ENCODE assay signal across 8 cellular contexts in genomic region chr2:232292395-232293154, GRCh38.
DNase-seq lines count a peak whose midpoint lies in the region; ATAC-seq, FAIRE-seq and TF ChIP-seq lines count a peak whose summit lies in the region.

No MANE protein-coding gene starts in this region.

- peak; percentile 9 for DNase-seq in NCI-H2107 treated with DMSO at 0.1 percent for 48 hours (lab: John Stamatoyannopoulos, UW; ENCODE audit: unreplicated experiment)
- DNase-seq in NCI-H2107 (lab: John Stamatoyannopoulos, UW), result no peak
- peak in 55 of 76 experiments; percentile 6 to 61 (median 32) for DNase-seq in HUDEP-2 (lab: John Stamatoyannopoulos, UW; ENCODE audit: unreplicated experiment in 76 of 76)
- peak; percentile 59 for DNase-seq in SKM-1 treated with dmso at 0.1 percent for 144 hours (lab: John Stamatoyannopoulos, UW; ENCODE audit: unreplicated experiment)
- DNase-seq in K562 (ENCODE audit: extremely low read depth in 1 of 4, low spot score in 3 of 4), result peak; percentile 43 to 68 (median 56)
- peak; percentile 43 to 79 for DNase-seq in left colon
- peak; percentile 29 to 44 for DNase-seq in stimulated activated naive CD8-positive, alpha-beta T cell treated with anti-CD3 and anti-CD28 coated beads, Interleukin-15, amount 100 ng/mL, for 72 hours

- ATAC-seq in K562, result peak; percentile 95
- peak; percentile 84 for ATAC-seq in left colon
- peak; percentile 72 for ATAC-seq in stimulated activated naive CD8-positive, alpha-beta T cell treated with anti-CD3 and anti-CD28 coated beads, Interleukin-15, amount 100 ng/mL, for 72 hours
- ATAC-seq in HG03565 (IDR thresholded peaks at IDR 0.05; ENCODE audit: unreplicated experiment), result no peak

- H3K9me3 ChIP-seq in K562 (replicated peaks; ENCODE audit: control insufficient read depth, insufficient read depth, low read depth, low read length), result no peaks in the 10 kb centered on the region

- peak; percentile 83 for FAIRE-seq in K562 (lab: Jason Lieb, UNC)

- no peak overlapping the region for H3K9ac ChIP-seq in K562 (ENCODE audit: insufficient read depth in 1 of 2, low read depth in 2 of 2, low read length in 2 of 2)

- H3K4me2 ChIP-seq in K562 (ENCODE audit: insufficient read depth, low read length), result no peak overlapping the region

- H4K20me1 ChIP-seq in K562 (replicated peaks; ENCODE audit: control insufficient read depth, insufficient read depth, low read length), result no peaks in the 10 kb centered on the region

- H3K36me3 ChIP-seq in K562 (ENCODE audit: control insufficient read depth, insufficient read depth, low read length), result no peaks in the 10 kb centered on the region

- peak overlapping the region; percentile 69 to 73 for H3K27ac Mint-ChIP-seq in stimulated activated naive CD8-positive, alpha-beta T cell treated with anti-CD3 and anti-CD28 coated beads, Interleukin-15, amount 100 ng/mL, for 72 hours

- H3K79me2 ChIP-seq in K562 (ENCODE audit: control insufficient read depth, insufficient read depth, low read length), result no peaks in the 10 kb centered on the region

- no peak for TF ChIP-seq EP300 in K562 (IDR thresholded peaks at IDR 0.05; ENCODE audit: low read length)

- WGBS in K562 (ENCODE audit: insufficient coverage, low coverage, missing lambda C conversion rate), result 54% methylated on average over 5 of the region's 9 CpGs

- H3K27me3 ChIP-seq in K562 (ENCODE audit: control insufficient read depth in 2 of 2, insufficient read depth in 2 of 2, low read length in 2 of 2), result no peaks in the 10 kb centered on the region

- H3K4me3 Mint-ChIP-seq in stimulated activated naive CD8-positive, alpha-beta T cell treated with anti-CD3 and anti-CD28 coated beads, Interleukin-15, amount 100 ng/mL, for 72 hours, result no peak overlapping the region

- POLR2A ChIA-PET in K562 (lab: Yijun Ruan, JAX), result interaction anchor here (0.6 kb wide), 1 partner anchor 822 kb away, joined by 3 read pairs; no protein-coding TSS in a partner anchor

- CTCF ChIA-PET in K562 (lab: Yijun Ruan, JAX; ENCODE audit: low intra/inter-chr PET ratio), result interaction anchor here (1.2 kb wide), 1 partner anchor 392 kb away, joined by 3 read pairs; no protein-coding TSS in a partner anchor

- H3K4me1 ChIP-seq in K562 (replicated peaks in 1 of 2; ENCODE audit: control insufficient read depth in 2 of 2, insufficient read depth in 2 of 2, low read length in 2 of 2), result no peaks in the 10 kb centered on the region

- H3K27me3 Mint-ChIP-seq in stimulated activated naive CD8-positive, alpha-beta T cell treated with anti-CD3 and anti-CD28 coated beads, Interleukin-15, amount 100 ng/mL, for 72 hours, result no peaks in the 10 kb centered on the region

- H3K27ac ChIP-seq in K562 (ENCODE audit: extremely low read depth, low read depth, low read length), result no peak overlapping the region

- TF ChIP-seq RAD21 in K562 (CRISPR knock-in tag; conservative IDR thresholded peaks at IDR 0.05 in 1 of 2, IDR thresholded peaks at IDR 0.05 in 1 of 2), result peak in 1 of 2 experiments; percentile 55; a peak in 2 of 4 replicates

- intact Hi-C loops in K562 (cut with micrococcal nuclease) (no loop called here), left colon (cut with DNase I, micrococcal nuclease) (no loop called here)

- TF ChIP-seq POLR2A in K562 (conservative IDR thresholded peaks at IDR 0.05), result no peak

- no peaks in the 10 kb centered on the region for H3K9me1 ChIP-seq in K562 (ENCODE audit: control insufficient read depth, insufficient read depth, low read length)

- H3K9me3 Mint-ChIP-seq in stimulated activated naive CD8-positive, alpha-beta T cell treated with anti-CD3 and anti-CD28 coated beads, Interleukin-15, amount 100 ng/mL, for 72 hours, result no peaks in the 10 kb centered on the region

- in situ Hi-C loops in K562 (cut with MboI), result loop anchor here (10.0 kb wide), 1 partner anchor 388 kb away; no protein-coding TSS in a partner anchor

- no peak overlapping the region for H2AFZ ChIP-seq in K562 (ENCODE audit: low read depth, low read length)

- TF ChIP-seq CTCF in K562 (IDR thresholded peaks at IDR 0.05 in 2 of 3, conservative IDR thresholded peaks at IDR 0.05 in 1 of 3; ENCODE audit: insufficient read depth in 2 of 3, low read depth in 1 of 3, low read length in 3 of 3), result peak; percentile 61 to 83 (median 71)

- peaks cover 20% of the 10 kb centered on the region for H3K4me1 Mint-ChIP-seq in stimulated activated naive CD8-positive, alpha-beta T cell treated with anti-CD3 and anti-CD28 coated beads, Interleukin-15, amount 100 ng/mL, for 72 hours

- no peak overlapping the region for H3K4me3 ChIP-seq in K562

- BruUV-seq in K562 (replicated peaks; lab: Mats Ljungman, UMichigan), result no TSS peak

TF ChIP-seq in K562, 482 proteins besides CTCF, POLR2A, EP300 and RAD21 (continues in another document):
- peak; percentile 84 for TF ChIP-seq ZFP36 (IDR thresholded peaks at IDR 0.05; ENCODE audit: low read depth, low read length, partially characterized antibody)
- no peak for TF ChIP-seq ZFP91 (CRISPR knock-in tag; IDR thresholded peaks at IDR 0.05)
- TF ChIP-seq ILF3 (IDR thresholded peaks at IDR 0.05; ENCODE audit: borderline replicate concordance), result no peak
- no peak for TF ChIP-seq NFYB (IDR thresholded peaks at IDR 0.05; ENCODE audit: extremely low read depth, insufficient read length)
- no peak for TF ChIP-seq ZNF217 (CRISPR knock-in tag; IDR thresholded peaks at IDR 0.05)
- no peak for TF ChIP-seq KDM1A (IDR thresholded peaks at IDR 0.05)
- no peak for TF ChIP-seq MCM5 (IDR thresholded peaks at IDR 0.05; ENCODE audit: low read depth)
- no peak for TF ChIP-seq GABPB2 (CRISPR knock-in tag; conservative IDR thresholded peaks at IDR 0.05)
- no peak for TF ChIP-seq ZNF408 (CRISPR knock-in tag; IDR thresholded peaks at IDR 0.05; ENCODE audit: low read depth)
- TF ChIP-seq SMARCA5 (IDR thresholded peaks at IDR 0.05), result no peak
- TF ChIP-seq MYC (IDR thresholded peaks at IDR 0.05; ENCODE audit: low read depth, low read length), result no peak
- TF ChIP-seq MYC (CRISPR knock-in tag; IDR thresholded peaks at IDR 0.05; ENCODE audit: borderline replicate concordance, low read depth), result no peak
- TF ChIP-seq ZNF445 (CRISPR knock-in tag; IDR thresholded peaks at IDR 0.05; ENCODE audit: low read depth), result no peak
- no peak for TF ChIP-seq ZNF263 (CRISPR knock-in tag; IDR thresholded peaks at IDR 0.05; ENCODE audit: borderline replicate concordance)
- TF ChIP-seq SIN3B (IDR thresholded peaks at IDR 0.05; ENCODE audit: low read depth), result no peak
- TF ChIP-seq JUND (IDR thresholded peaks at IDR 0.05; ENCODE audit: borderline replicate concordance, low read depth, low read length), result 0 out of 2 replicates have a peak, but pooled peaks have one; percentile 4
- no peak for TF ChIP-seq JUND (tag; IDR thresholded peaks at IDR 0.05; ENCODE audit: borderline replicate concordance, low read depth, low read length)
- no peak for TF ChIP-seq MEIS2 (IDR thresholded peaks at IDR 0.05; ENCODE audit: partially characterized antibody)
- no peak for TF ChIP-seq ELK1 (CRISPR knock-in tag; IDR thresholded peaks at IDR 0.05)
- TF ChIP-seq HES1 (IDR thresholded peaks at IDR 0.05; ENCODE audit: low read depth), result no peak
- no peak for TF ChIP-seq POLR2G (IDR thresholded peaks at IDR 0.05; ENCODE audit: low read depth, low read length)
- no peak for TF ChIP-seq SRSF3 (IDR thresholded peaks at IDR 0.05; ENCODE audit: insufficient read depth, low read length)
- no peak for TF ChIP-seq BRF1 (IDR thresholded peaks at IDR 0.05; ENCODE audit: borderline replicate concordance, extremely low read depth, insufficient read length)
- TF ChIP-seq SMC3 (conservative IDR thresholded peaks at IDR 0.05; ENCODE audit: insufficient read depth, low read depth, low read length), result peak; percentile 43; the same call in 1 of the 2 replicates
- TF ChIP-seq HMG20B (CRISPR knock-in tag; IDR thresholded peaks at IDR 0.05), result no peak
